In genomic region chr1:6743189-6744101, GRCh38 we compare ENCODE assay signal across 8 cellular contexts.
A peak's percentile ranks its signal among the peaks of the same experiment; 100 is the strongest.
DNase-seq lines count a peak whose midpoint lies in the region; ATAC-seq and TF ChIP-seq lines count a peak whose summit lies in the region.

No MANE protein-coding gene starts in this region.

- H3K4me3 ChIP-seq in DND-41 (ENCODE audit: low read depth in 1 of 2, low read length in 2 of 2) = no peak overlapping the region
- H3K4me3 ChIP-seq in rectal smooth muscle tissue (ENCODE audit: low read length) = peak overlapping the region; percentile 17

- no peak overlapping the region for H2AFZ ChIP-seq in DND-41 (ENCODE audit: low read depth, low read length)

- H3K27ac ChIP-seq in DND-41 (ENCODE audit: low read length) (no peak overlapping the region), rectal smooth muscle tissue (ENCODE audit: low read depth, low read length) (peak overlapping the region; percentile 75)

- DNase-seq in DND-41 (no peak), HS-5 (ENCODE audit: low read depth) (peak; percentile 71), glomerular visceral epithelial cell (ENCODE audit: extremely low spot score) (peak; percentile 76), cerebellar nuclear complex (lab: John Stamatoyannopoulos, UW) (no peak)
- peak; percentile 60 for DNase-seq in activated CD8-positive, alpha-beta memory T cell treated with anti-CD3 and anti-CD28 coated beads, Interleukin-2, amount 50 U/mL, for 48 hours

- no peaks in the 10 kb centered on the region for H3K79me2 ChIP-seq in DND-41 (ENCODE audit: insufficient read depth, low read length)

- ATAC-seq in DND-41 (ENCODE audit: insufficient read depth, low read depth) = peak; percentile 55
- no peak for ATAC-seq in HG02642 (IDR thresholded peaks at IDR 0.05; ENCODE audit: poor library complexity, unreplicated experiment)
- no peak for ATAC-seq in HG03039 (IDR thresholded peaks at IDR 0.05; ENCODE audit: unreplicated experiment)

- H3K9ac ChIP-seq in DND-41 (ENCODE audit: low read depth, low read length) (no peak overlapping the region), rectal smooth muscle tissue (ENCODE audit: low read length) (peak overlapping the region; percentile 1)

- H3K4me1 ChIP-seq in DND-41 (ENCODE audit: insufficient read depth, low read length) = no peaks in the 10 kb centered on the region
- H3K4me1 ChIP-seq in rectal smooth muscle tissue (ENCODE audit: control insufficient read depth, insufficient read depth, low read length) = peaks cover 7% of the 10 kb centered on the region

- H3K9me3 ChIP-seq in DND-41 (ENCODE audit: insufficient read depth, low read length, severe bottlenecking) = no peaks in the 10 kb centered on the region

- H3K27me3 ChIP-seq in DND-41 (ENCODE audit: insufficient read depth, low read length, poor library complexity) (peaks cover 5% of the 10 kb centered on the region), rectal smooth muscle tissue (ENCODE audit: control insufficient read depth, insufficient read depth, low read length) (no peaks in the 10 kb centered on the region)

- H3K36me3 ChIP-seq in DND-41 (ENCODE audit: insufficient read depth, low read length) = no peaks in the 10 kb centered on the region
- H3K36me3 ChIP-seq in rectal smooth muscle tissue (ENCODE audit: control insufficient read depth, insufficient read depth, low read length) = no peaks in the 10 kb centered on the region

- TF ChIP-seq CTCF in DND-41 (IDR thresholded peaks at IDR 0.05; ENCODE audit: borderline replicate concordance, extremely low read depth, low read length, poor library complexity, severe bottlenecking) = no peak

- no peaks in the 10 kb centered on the region; the same call in 1 of the 2 replicates for H4K20me1 ChIP-seq in DND-41 (ENCODE audit: insufficient read depth, low read length)

- no peak overlapping the region for H3K4me2 ChIP-seq in DND-41 (ENCODE audit: insufficient read depth, low read length)

Comparison
In these comparisons a context has a peak if more than half of its experiments do, and no peak if none do; other contexts are left out.
1. DNase-seq: peak in HS-5 (single experiment), activated CD8-positive, alpha-beta memory T cell treated with anti-CD3 and anti-CD28 coated beads, Interleukin-2, amount 50 U/mL, for 48 hours (single experiment) and glomerular visceral epithelial cell (single experiment); none in DND-41 (single experiment) and cerebellar nuclear complex (0 of 2).